ENCODE assay signal across 22 cellular contexts in the genomic region with DNA sequence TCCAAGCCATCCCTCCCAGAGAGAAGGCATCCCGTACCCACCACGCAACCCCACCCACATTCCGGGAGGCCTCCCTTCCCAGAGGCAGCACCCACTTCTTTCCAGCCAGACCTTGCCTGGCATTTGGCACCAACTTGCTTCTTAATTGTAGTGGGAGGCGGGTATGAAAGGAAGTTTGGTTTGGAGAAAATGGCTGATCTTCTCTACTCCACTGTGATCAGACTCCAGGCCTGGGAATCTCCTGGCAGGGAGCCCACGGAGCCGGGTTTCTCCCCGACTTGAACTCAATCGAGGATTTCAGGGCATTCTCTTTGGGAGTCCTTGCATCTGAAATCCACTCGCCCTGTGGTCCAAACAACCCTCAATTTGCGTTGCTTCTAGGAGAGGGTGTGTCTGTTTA.
DNase-seq lines count a peak whose midpoint lies in the region; ATAC-seq, FAIRE-seq and TF ChIP-seq lines count a peak whose summit lies in the region.
"Had no signal": no experiment of that assay in that cellular context is flagged by ENCODE, and none has a peak within 500 bp of the region (broad histone marks: within the 10 kb centered on the region; RNA-seq: fewer than 3 reads in every experiment).

No MANE protein-coding gene starts in this region.

- peaks cover 50% of the 10 kb centered on the region for H3K4me1 Mint-ChIP-seq in activated CD4-positive, alpha-beta T cell treated with anti-CD3 and anti-CD28 coated beads, Interleukin-2, amount 10 ng/mL, durations not matched to agents 7 days and 5 days
- peaks cover 25% of the 10 kb centered on the region for H3K4me1 Mint-ChIP-seq in T-helper 17 cell
- peaks cover 54% of the 10 kb centered on the region for H3K4me1 Mint-ChIP-seq in stimulated activated memory B cell treated with anti-CD40 and anti-IgM and Interleukin-4, amounts not matched to agents 10 μg/mL and 1 μg/mL and 100 μg/mL, for 72 hours

- no peak for ATAC-seq in T-helper 17 cell
- ATAC-seq in stimulated activated memory B cell treated with anti-CD40 and anti-IgM and Interleukin-4, amounts not matched to agents 10 μg/mL and 1 μg/mL and 100 μg/mL, for 72 hours: no peak

- H3K36me3 ChIP-seq in keratinocyte (ENCODE audit: control insufficient read depth in 2 of 2, extremely low read depth in 1 of 2, insufficient read depth in 2 of 2, low read length in 2 of 2): no peaks in the 10 kb centered on the region

- TF ChIP-seq CTCF in keratinocyte (optimal IDR thresholded peaks at IDR 0.05 in 1 of 3, IDR thresholded peaks at IDR 0.05 in 1 of 3, conservative IDR thresholded peaks at IDR 0.05 in 1 of 3; ENCODE audit: extremely low read depth in 1 of 3, insufficient read depth in 2 of 3, low read length in 3 of 3): no peak

- peaks cover 4% of the 10 kb centered on the region for H3K27me3 Mint-ChIP-seq in activated CD4-positive, alpha-beta T cell treated with anti-CD3 and anti-CD28 coated beads, Interleukin-2, amount 10 ng/mL, durations not matched to agents 7 days and 5 days
- H3K27me3 Mint-ChIP-seq in T-helper 17 cell: peaks cover 8% of the 10 kb centered on the region
- H3K27me3 Mint-ChIP-seq in stimulated activated memory B cell treated with anti-CD40 and anti-IgM and Interleukin-4, amounts not matched to agents 10 μg/mL and 1 μg/mL and 100 μg/mL, for 72 hours: no peaks in the 10 kb centered on the region
- H3K27me3 Mint-ChIP-seq: CD4-positive, alpha-beta T cell had no signal

- H3K9me3 Mint-ChIP-seq in activated CD4-positive, alpha-beta T cell treated with anti-CD3 and anti-CD28 coated beads, Interleukin-2, amount 10 ng/mL, durations not matched to agents 7 days and 5 days: peaks cover 4% of the 10 kb centered on the region
- no peaks in the 10 kb centered on the region for H3K9me3 Mint-ChIP-seq in stimulated activated memory B cell treated with anti-CD40 and anti-IgM and Interleukin-4, amounts not matched to agents 10 μg/mL and 1 μg/mL and 100 μg/mL, for 72 hours
- H3K9me3 Mint-ChIP-seq: CD4-positive, alpha-beta T cell; GM23338 had no signal

- POLR2A ChIA-PET in activated CD4-positive, alpha-beta T cell treated with anti-CD3 and anti-CD28 coated beads, Interleukin-2, amount 10 ng/mL, durations not matched to agents 7 days and 5 days (lab: Charles Lee): no interaction called here

- H3K4me3 ChIP-seq in keratinocyte (ENCODE audit: control insufficient read depth in 2 of 3, extremely low read depth in 1 of 3, insufficient read depth in 2 of 3, low read depth in 1 of 3, low read length in 3 of 3): no peak overlapping the region
- H3K4me3 ChIP-seq: GM23338 had no signal

- H3K79me2 ChIP-seq in keratinocyte (ENCODE audit: control insufficient read depth, insufficient read depth, low read length): no peaks in the 10 kb centered on the region

- H3K9me3 ChIP-seq in T-helper 17 cell (ENCODE audit: control insufficient read depth, low read length, poor library complexity, severe bottlenecking) (no peaks in the 10 kb centered on the region), keratinocyte (ENCODE audit: control insufficient read depth, low read depth, low read length) (no peaks in the 10 kb centered on the region)
- H3K9me3 ChIP-seq: Caco-2 had no signal

- H3K9ac ChIP-seq in keratinocyte (ENCODE audit: control insufficient read depth, extremely low read depth, insufficient read depth, low read length): no peak overlapping the region

- H3K4me1 ChIP-seq in keratinocyte (ENCODE audit: control insufficient read depth, extremely low read depth, insufficient read depth, low read length): peaks cover 16% of the 10 kb centered on the region
- H3K4me1 ChIP-seq: Caco-2 had no signal

- H3K4me2 ChIP-seq in keratinocyte (ENCODE audit: control insufficient read depth, extremely low read depth, insufficient read depth, low read depth, low read length): peak overlapping the region; percentile 29
- H3K4me2 ChIP-seq: GM23338 had no signal

- peak overlapping the region; percentile 10 for H3K27ac Mint-ChIP-seq in activated CD4-positive, alpha-beta T cell treated with anti-CD3 and anti-CD28 coated beads, Interleukin-2, amount 10 ng/mL, durations not matched to agents 7 days and 5 days
- H3K27ac Mint-ChIP-seq in T-helper 17 cell: peak overlapping the region; percentile 59
- peak overlapping the region; percentile 58 for H3K27ac Mint-ChIP-seq in stimulated activated memory B cell treated with anti-CD40 and anti-IgM and Interleukin-4, amounts not matched to agents 10 μg/mL and 1 μg/mL and 100 μg/mL, for 72 hours
- H3K27ac Mint-ChIP-seq: GM23338 had no signal

- dilution Hi-C loops in keratinocyte (cut with MboI; ENCODE audit: extremely low pct_ligation_motif_present, low sequenced_read_pairs): no loop called here

- H3K27me3 ChIP-seq in keratinocyte (ENCODE audit: control insufficient read depth, extremely low read depth, insufficient read depth, low read length): no peaks in the 10 kb centered on the region

- no peaks in the 10 kb centered on the region for H4K20me1 ChIP-seq in keratinocyte (ENCODE audit: control insufficient read depth, extremely low read depth, insufficient read depth, low read length)

- no peak overlapping the region for H2AFZ ChIP-seq in keratinocyte (ENCODE audit: control insufficient read depth, low read length)
- H2AFZ ChIP-seq: GM23338 had no signal

- H3K4me3 Mint-ChIP-seq in activated CD4-positive, alpha-beta T cell treated with anti-CD3 and anti-CD28 coated beads, Interleukin-2, amount 10 ng/mL, durations not matched to agents 7 days and 5 days: no peak overlapping the region
- H3K4me3 Mint-ChIP-seq in T-helper 17 cell: peak overlapping the region; percentile 28
- no peak overlapping the region for H3K4me3 Mint-ChIP-seq in stimulated activated memory B cell treated with anti-CD40 and anti-IgM and Interleukin-4, amounts not matched to agents 10 μg/mL and 1 μg/mL and 100 μg/mL, for 72 hours
- H3K4me3 Mint-ChIP-seq: CD4-positive, alpha-beta T cell; GM23338 had no signal

- CTCF ChIA-PET in activated CD4-positive, alpha-beta T cell treated with anti-CD3 and anti-CD28 coated beads, Interleukin-2, amount 10 ng/mL, durations not matched to agents 7 days and 5 days (lab: Charles Lee): no interaction called here

- DNase-seq in activated CD4-positive, alpha-beta T cell treated with anti-CD3 and anti-CD28 coated beads, Interleukin-2, amount 10 ng/mL, durations not matched to agents 7 days and 5 days: no peak
- no peak for DNase-seq in activated CD4-positive, alpha-beta T cell treated with anti-CD3 and anti-CD28 coated beads, Interleukin-2, amount 50 U/mL, for 1 hour
- DNase-seq in T-helper 17 cell (no peak), keratinocyte (ENCODE audit: low read depth, low spot score) (no peak), urothelium cell line (ENCODE audit: low spot score) (no peak), DMS 273 treated with DMSO at 0.1 percent for 48 hours (lab: John Stamatoyannopoulos, UW) (no peak), mesenteric fat pad (ENCODE audit: low spot score) (no peak)
- DNase-seq: 8988T; Caco-2; CD4-positive, alpha-beta T cell; DND-41; HCEC 1CT; KG1; NCI-H1092 treated with DMSO at 0.1 percent for 48 hours; NCI-H1436 treated with DMSO at 0.1 percent for 48 hours; NCI-H1930; NCI-H510A; Right ventricle myocardium superior had no signal

- FAIRE-seq in keratinocyte (lab: Jason Lieb, UNC) (no peak), urothelium cell line (lab: Jason Lieb, UNC) (no peak)
- FAIRE-seq: GM12891, RCC 7860 had no signal

- no peak overlapping the region for H3K27ac ChIP-seq in keratinocyte (ENCODE audit: control insufficient read depth, insufficient read depth, low read length)

- no peaks in the 10 kb centered on the region for H3K9me1 ChIP-seq in keratinocyte (ENCODE audit: control insufficient read depth, extremely low read depth, insufficient read depth, low read length)

- peaks cover 5% of the 10 kb centered on the region for H3K36me3 Mint-ChIP-seq in activated CD4-positive, alpha-beta T cell treated with anti-CD3 and anti-CD28 coated beads, Interleukin-2, amount 10 ng/mL, durations not matched to agents 7 days and 5 days (ENCODE audit: low read depth)
- peaks cover 2% of the 10 kb centered on the region for H3K36me3 Mint-ChIP-seq in T-helper 17 cell (ENCODE audit: low read depth)
- peaks cover 11% of the 10 kb centered on the region for H3K36me3 Mint-ChIP-seq in stimulated activated memory B cell treated with anti-CD40 and anti-IgM and Interleukin-4, amounts not matched to agents 10 μg/mL and 1 μg/mL and 100 μg/mL, for 72 hours
